9 cellular contexts compared by ENCODE assay signal in genomic region chr7:37211097-37211496, GRCh38.
DNase-seq lines count a peak whose midpoint lies in the region; ATAC-seq and TF ChIP-seq lines count a peak whose summit lies in the region.
"Had no signal": no experiment of that assay in that cellular context is flagged by ENCODE, and none has a peak within 500 bp of the region (broad histone marks: within the 10 kb centered on the region; RNA-seq: fewer than 3 reads in every experiment).

No MANE protein-coding gene starts in this region.

- no peaks in the 10 kb centered on the region for H3K4me1 ChIP-seq in ACC112 (ENCODE audit: control insufficient read depth, insufficient read depth, low read length, unreplicated experiment)
- no peaks in the 10 kb centered on the region for H3K4me1 ChIP-seq in osteoblast (ENCODE audit: insufficient read depth, low read length)
- no peaks in the 10 kb centered on the region for H3K4me1 ChIP-seq in naive thymus-derived CD4-positive, alpha-beta T cell (ENCODE audit: control insufficient read depth in 2 of 2, insufficient read depth in 2 of 2, low read length in 2 of 2)

- intact Hi-C loops in naive thymus-derived CD4-positive, alpha-beta T cell (cut with micrococcal nuclease): no loop called here

- no peaks in the 10 kb centered on the region for H3K79me2 ChIP-seq in ACC112 (ENCODE audit: control insufficient read depth, insufficient read depth, low read length, unreplicated experiment)
- H3K79me2 ChIP-seq in osteoblast (ENCODE audit: insufficient read depth, low read length): no peaks in the 10 kb centered on the region

- peak overlapping the region in 3 of 9 donors; percentile 0 to 18 (median 18) for H3K27ac Mint-ChIP-seq in naive thymus-derived CD4-positive, alpha-beta T cell

- peaks cover 0 to 40% (median 10%) of the 10 kb centered on the region in 5 donors for H3K36me3 Mint-ChIP-seq in naive thymus-derived CD4-positive, alpha-beta T cell

- peak; percentile 11 for DNase-seq in amniotic stem cell (lab: John Stamatoyannopoulos, UW)
- peak; percentile 92 for DNase-seq in fibroblast of villous mesenchyme (ENCODE audit: low read depth)
- no peak for DNase-seq in osteoblast (ENCODE audit: insufficient read length, low spot score, missing footprints)
- DNase-seq in naive thymus-derived CD4-positive, alpha-beta T cell: no peak
- DNase-seq in KBM-7: no peak
- DNase-seq: NCI-H524 had no signal

- CTCF ChIA-PET in naive thymus-derived CD4-positive, alpha-beta T cell (lab: Charles Lee): interaction anchor here (1.0 to 1.3 kb wide), 3 partner anchors 18 to 238 kb away, joined by 3 read pairs; partner anchors contain the start of gene ELMO1

- H2AFZ ChIP-seq in ACC112 (ENCODE audit: low read length, unreplicated experiment) (peak overlapping the region; percentile 1), osteoblast (ENCODE audit: low read length) (no peak overlapping the region)

- peak overlapping the region; percentile 39 for H3K4me2 ChIP-seq in osteoblast (ENCODE audit: insufficient read depth, low read length)

- H3K27me3 ChIP-seq in ACC112 (ENCODE audit: insufficient read depth, low read length) (no peaks in the 10 kb centered on the region), osteoblast (ENCODE audit: insufficient read depth, low read length) (no peaks in the 10 kb centered on the region)
- H3K27me3 ChIP-seq in naive thymus-derived CD4-positive, alpha-beta T cell (ENCODE audit: control insufficient read depth in 2 of 2, insufficient read depth in 2 of 2, low read length in 2 of 2): no peaks in the 10 kb centered on the region

- TF ChIP-seq CTCF in fibroblast of villous mesenchyme (IDR thresholded peaks at IDR 0.05; ENCODE audit: insufficient read depth, low read depth, low read length) (no peak), osteoblast (IDR thresholded peaks at IDR 0.05; ENCODE audit: extremely low read depth, low read depth, low read length) (no peak)

- H4K20me1 ChIP-seq in osteoblast (ENCODE audit: insufficient read depth, low read length): no peaks in the 10 kb centered on the region

- H3K4me3 ChIP-seq in ACC112 (ENCODE audit: low read depth, low read length) (no peak overlapping the region), fibroblast of villous mesenchyme (ENCODE audit: low read depth, low read length) (no peak overlapping the region), osteoblast (ENCODE audit: insufficient read depth, low read length) (no peak overlapping the region)
- no peak overlapping the region for H3K4me3 ChIP-seq in naive thymus-derived CD4-positive, alpha-beta T cell (ENCODE audit: low read length)

- in situ Hi-C loops in KBM-7 (cut with MboI; ENCODE audit: low pct_unique_long_range_greater_than_20kb, low sequenced_read_pairs): loop anchor here (25.0 kb wide), 1 partner anchor 626 kb away; the partner anchor contains the start of gene NME8

- no peaks in the 10 kb centered on the region for H3K9me3 ChIP-seq in osteoblast (ENCODE audit: low read depth, low read length)
- H3K9me3 ChIP-seq in naive thymus-derived CD4-positive, alpha-beta T cell (ENCODE audit: control insufficient read depth in 2 of 3, low read length in 3 of 3): no peaks in the 10 kb centered on the region

- POLR2A ChIA-PET in naive thymus-derived CD4-positive, alpha-beta T cell (lab: Charles Lee): no interaction called here

- no peaks in the 10 kb centered on the region for H3K27me3 Mint-ChIP-seq in naive thymus-derived CD4-positive, alpha-beta T cell

- H3K36me3 ChIP-seq in ACC112 (ENCODE audit: insufficient read depth, low read length) (no peaks in the 10 kb centered on the region), osteoblast (ENCODE audit: insufficient read depth, low read length) (no peaks in the 10 kb centered on the region)
- peaks cover 0 to 59% (median 6%) of the 10 kb centered on the region in 3 experiments for H3K36me3 ChIP-seq in naive thymus-derived CD4-positive, alpha-beta T cell (ENCODE audit: control insufficient read depth in 2 of 3, insufficient read depth in 3 of 3, low read length in 3 of 3)

- H3K9me3 Mint-ChIP-seq in naive thymus-derived CD4-positive, alpha-beta T cell: no peaks in the 10 kb centered on the region

- no peak overlapping the region for H3K4me3 Mint-ChIP-seq in naive thymus-derived CD4-positive, alpha-beta T cell

- H3K4me1 Mint-ChIP-seq in naive thymus-derived CD4-positive, alpha-beta T cell: peaks cover 1 to 21% (median 10%) of the 10 kb centered on the region in 7 donors

- ATAC-seq in naive thymus-derived CD4-positive, alpha-beta T cell: no peak
- ATAC-seq in GM18870 (IDR thresholded peaks at IDR 0.05; ENCODE audit: unreplicated experiment) (no peak), HG03097 (IDR thresholded peaks at IDR 0.05; ENCODE audit: low FRiP score, unreplicated experiment) (no peak)

- H3K27ac ChIP-seq in ACC112 (ENCODE audit: low read depth, low read length) (no peak overlapping the region), osteoblast (ENCODE audit: low read depth, low read length) (no peak overlapping the region)
- no peak overlapping the region for H3K27ac ChIP-seq in naive thymus-derived CD4-positive, alpha-beta T cell (ENCODE audit: low read depth, low read length)

Comparison
In these comparisons a context has a peak if more than half of its experiments do, and no peak if none do; other contexts are left out.
1. DNase-seq: peak in amniotic stem cell (single experiment) and fibroblast of villous mesenchyme (single experiment); none in osteoblast (single experiment), naive thymus-derived CD4-positive, alpha-beta T cell (0 of 9) and KBM-7 (single experiment).